In the genomic region with DNA sequence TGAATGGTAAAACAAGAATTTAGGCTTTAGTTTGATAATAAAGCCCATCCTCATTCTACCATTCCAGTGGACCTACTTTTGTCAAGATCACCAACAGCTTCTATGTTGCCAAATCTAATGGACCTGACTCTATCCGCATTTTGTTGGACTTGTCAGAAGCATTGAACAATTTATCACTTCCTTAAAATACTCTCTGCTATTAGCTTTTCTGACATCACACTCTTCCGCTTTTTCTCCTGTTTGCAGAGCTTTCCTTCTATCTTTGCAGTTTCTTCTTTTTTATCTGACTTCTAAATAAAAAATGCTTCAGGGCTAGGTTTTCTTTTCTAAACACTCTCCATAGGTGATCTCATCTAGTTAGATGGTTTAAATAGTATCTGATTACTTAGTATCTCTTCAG, we compare ENCODE assay signal across 23 cellular contexts.
"Had no signal": no experiment of that assay in that cellular context is flagged by ENCODE, and none has a peak within 500 bp of the region (broad histone marks: within the 10 kb centered on the region; RNA-seq: fewer than 3 reads in every experiment).

No MANE protein-coding gene starts in this region.

- H3K27ac Mint-ChIP-seq: T-cell; T-helper 1 cell treated with Interleukin-12 subunit alpha and Interleukin-12 subunit beta and Interleukin-4 antibody, amounts not matched to agents 30 μg/mL and 1 μg/mL, for 36 hours had no signal

- H3K4me3 ChIP-seq: MG63, PC-9, Peyer's patch had no signal

- H3K4me1 ChIP-seq: Peyer's patch had no signal

- H2AFZ ChIP-seq: PC-9 had no signal

- H3K36me3 Mint-ChIP-seq: T-cell had no signal

- H3K27me3 ChIP-seq: MG63, Peyer's patch had no signal

- H3K9me2 ChIP-seq: SK-N-SH had no signal

- H3K9me3 Mint-ChIP-seq: T-cell; T-helper 1 cell treated with Interleukin-12 subunit alpha and Interleukin-12 subunit beta and Interleukin-4 antibody, amounts not matched to agents 30 μg/mL and 1 μg/mL, for 36 hours had no signal

- H3K9ac ChIP-seq: SK-N-SH had no signal

- H3K27ac ChIP-seq: PC-9, Peyer's patch had no signal

- DNase-seq: KBM-7, MG63, NCI-H1092 treated with DMSO at 0.1 percent for 48 hours, NCI-H1436, NCI-H187, NCI-H2029, NCI-H2081 treated with DMSO at 0.1 percent for 48 hours, NCI-H2171, NCI-H226, NCI-H446, NCI-H510A, NCI-H524 treated with DMSO at 0.1 percent for 48 hours, NCI-H69, NCI-H774, OCI-M1, PC-9, Peyer's patch, SHP77 treated with DMSO at 0.1 percent for 48 hours, SK-N-SH, SW 1271, T-cell had no signal

- ATAC-seq: Right ventricle myocardium inferior, T-cell had no signal

- H3K36me3 ChIP-seq: MG63, Peyer's patch had no signal

- H3K4me3 Mint-ChIP-seq: T-cell; T-helper 1 cell treated with Interleukin-12 subunit alpha and Interleukin-12 subunit beta and Interleukin-4 antibody, amounts not matched to agents 30 μg/mL and 1 μg/mL, for 36 hours had no signal

- H3K9me3 ChIP-seq: MG63, Peyer's patch, SK-N-SH had no signal

- H3K4me1 Mint-ChIP-seq: T-cell had no signal

- H3K4me2 ChIP-seq: PC-9, SK-N-SH had no signal
